22 cellular contexts compared by ENCODE assay signal in genomic region chr6:99495466-99495865, GRCh38.
"Had no signal": no experiment of that assay in that cellular context is flagged by ENCODE, and none has a peak within 500 bp of the region (broad histone marks: within the 10 kb centered on the region; RNA-seq: fewer than 3 reads in every experiment).

No MANE protein-coding gene starts in this region.

- DNase-seq: cerebellar nuclear complex; foreskin melanocyte; head of caudate nucleus; left colon; left ventricle myocardium superior; mesendoderm; naive thymus-derived CD4-positive, alpha-beta T cell; psoas muscle; retina; stimulated activated CD4-positive, alpha-beta T cell treated with anti-CD3 and anti-CD28 coated beads, Interleukin-2, amount 100 ng/mL, for 24 hours; stimulated activated CD4-positive, alpha-beta T cell treated with anti-CD3 and anti-CD28 coated beads, Interleukin-4, amount 100 ng/mL, for 4 hours; stimulated activated naive CD4-positive, alpha-beta T cell; stomach; substantia nigra; transverse colon had no signal

- H3K4me1 ChIP-seq: psoas muscle had no signal

- FAIRE-seq: colon had no signal

- ATAC-seq: left colon; left ventricle myocardium superior; naive thymus-derived CD4-positive, alpha-beta T cell; psoas muscle; sciatic nerve had no signal

- H3K4me3 ChIP-seq: hepatocyte, psoas muscle, skin epidermis, stomach, thoracic aorta, transverse colon had no signal

- H3K9me3 ChIP-seq: neutrophil, psoas muscle, stomach, thoracic aorta, transverse colon had no signal

- H3K27me3 ChIP-seq: hepatocyte, neutrophil, stomach, transverse colon had no signal

- H3K4me2 ChIP-seq: hepatocyte had no signal

- H3K4me3 Mint-ChIP-seq: dendritic cell treated with granulocyte-macrophage colony-stimulating factor and Interleukin-4, amounts not matched to agents 40 ng/mL and 50 ng/mL, for 4 days; naive thymus-derived CD4-positive, alpha-beta T cell had no signal

- H3K27ac ChIP-seq: hepatocyte, neutrophil, psoas muscle, skin epidermis, stomach, thoracic aorta, transverse colon had no signal

- H3K9me3 Mint-ChIP-seq: dendritic cell treated with granulocyte-macrophage colony-stimulating factor and Interleukin-4, amounts not matched to agents 40 ng/mL and 50 ng/mL, for 4 days; naive thymus-derived CD4-positive, alpha-beta T cell had no signal

- H2AFZ ChIP-seq: hepatocyte had no signal

- H3K27me3 Mint-ChIP-seq: dendritic cell treated with granulocyte-macrophage colony-stimulating factor and Interleukin-4, amounts not matched to agents 40 ng/mL and 50 ng/mL, for 4 days; naive thymus-derived CD4-positive, alpha-beta T cell had no signal

- H3K79me2 ChIP-seq: hepatocyte had no signal

- H3K27ac Mint-ChIP-seq: dendritic cell treated with granulocyte-macrophage colony-stimulating factor and Interleukin-4, amounts not matched to agents 40 ng/mL and 50 ng/mL, for 4 days; naive thymus-derived CD4-positive, alpha-beta T cell had no signal

- H3K36me3 ChIP-seq: neutrophil, thoracic aorta, transverse colon had no signal
